ENCODE assay signal across 11 cellular contexts in the genomic region with DNA sequence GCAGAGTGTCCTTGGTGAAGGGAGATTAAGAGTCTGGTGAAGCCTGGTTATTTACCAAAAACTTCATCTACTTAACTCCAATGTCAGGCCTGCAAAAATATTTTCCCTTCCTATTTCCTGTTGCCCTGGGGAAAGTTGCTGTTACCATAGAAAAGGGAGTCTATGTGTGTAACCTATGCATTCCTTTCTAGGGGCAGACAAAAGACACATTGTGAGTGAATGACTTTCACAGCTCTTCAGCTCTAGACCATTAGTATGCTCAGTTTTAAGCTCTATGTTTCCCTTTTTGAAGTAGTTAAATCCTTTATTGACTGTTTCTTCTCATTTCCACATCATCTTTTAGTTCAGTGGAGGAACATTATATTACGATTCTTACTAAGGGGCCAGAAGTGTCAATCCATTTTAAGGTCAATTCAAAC. TPM values are rescaled to one million over a fixed set of nuclear protein-coding genes. Genes with fewer than 3 reads are reported as not detected.
DNase-seq lines count a peak whose midpoint lies in the region; ATAC-seq and TF ChIP-seq lines count a peak whose summit lies in the region.
"Had no signal": no experiment of that assay in that cellular context is flagged by ENCODE, and none has a peak within 500 bp of the region (broad histone marks: within the 10 kb centered on the region; RNA-seq: fewer than 3 reads in every experiment).

No MANE protein-coding gene starts in this region.

- POLR2A ChIA-PET in HCT116 (lab: Charles Lee) = no interaction called here

- ATAC-seq in HCT116 = peak; percentile 60
- peak; percentile 66 for ATAC-seq in SK-N-SH treated with all-trans-retinoic acid at 6 μM for 48 hours
- ATAC-seq in HG02571 (IDR thresholded peaks at IDR 0.05; ENCODE audit: unreplicated experiment) = no peak

- DNase-seq in HCT116 (ENCODE audit: low read depth, low spot score) (peak; percentile 28), glomerular endothelial cell (ENCODE audit: extremely low read depth, low read depth, low spot score) (peak; percentile 81), pulmonary artery endothelial cell (ENCODE audit: low read depth, low spot score) (peak; percentile 88), SHP77 treated with DMSO at 0.1 percent for 48 hours (lab: John Stamatoyannopoulos, UW) (no peak), SIG-M5 (lab: John Stamatoyannopoulos, UW) (no peak), ureter (ENCODE audit: low spot score) (no peak)
- DNase-seq: KBM-7; NCI-H524; stimulated activated CD4-positive, alpha-beta T cell treated with anti-CD3 and anti-CD28 coated beads, Interleukin-2, amount 100 ng/mL, for 24 hours had no signal

- H3K9ac ChIP-seq in HCT116 (ENCODE audit: low read length) = no peak overlapping the region

- H3K36me3 ChIP-seq in HCT116 (ENCODE audit: control insufficient read depth in 1 of 2, insufficient read depth in 2 of 2, low read length in 2 of 2) = no peaks in the 10 kb centered on the region

- RAD21 ChIA-PET in HCT116 (lab: Charles Lee; ENCODE audit: low non-redundant PET in 1 of 2, low total read pairs in 2 of 2, uncharacterized antibody in 2 of 2, unreplicated experiment in 2 of 2) = no interaction called here

- BruUV-seq in HCT116 (replicated peaks; lab: Mats Ljungman, UMichigan) = no TSS peak

- no peak for TF ChIP-seq POLR2A in HCT116 (IDR thresholded peaks at IDR 0.05; ENCODE audit: borderline replicate concordance, extremely low read depth, insufficient read depth, insufficient read length)

- H3K4me2 ChIP-seq in HCT116 (ENCODE audit: low read length) = 0 out of 2 replicates have a peak overlapping the region, but pooled peaks have one; percentile 6

- no peak for TF ChIP-seq RAD21 in HCT116 (IDR thresholded peaks at IDR 0.05; ENCODE audit: low read depth)

- H2AFZ ChIP-seq in HCT116 (ENCODE audit: low read depth, low read length, poor library complexity, severe bottlenecking) = peak overlapping the region; percentile 31

- no peak overlapping the region for H3K4me3 ChIP-seq in HCT116 (replicated peaks in 1 of 2; ENCODE audit: low read depth in 1 of 2, low read length in 2 of 2)

- intact Hi-C loops in HCT116 (cut with micrococcal nuclease) = no loop called here

- no peaks in the 10 kb centered on the region for H3K9me2 ChIP-seq in HCT116 (ENCODE audit: insufficient read depth)

- CTCF ChIA-PET in HCT116 (lab: Charles Lee) = no interaction called here

- no peaks in the 10 kb centered on the region for H3K79me2 ChIP-seq in HCT116 (ENCODE audit: insufficient read depth, low read length)

- H3K4me1 ChIP-seq in HCT116 (ENCODE audit: control insufficient read depth in 1 of 2, insufficient read depth in 2 of 2, low read length in 2 of 2) = peaks cover 17 to 29% of the 10 kb centered on the region in 2 experiments

- H3K9me3 ChIP-seq in HCT116 (ENCODE audit: control insufficient read depth in 1 of 2, insufficient read depth in 1 of 2, low read depth in 1 of 2, low read length in 2 of 2) = no peaks in the 10 kb centered on the region

- no peaks in the 10 kb centered on the region for H3K27me3 ChIP-seq in HCT116 (ENCODE audit: insufficient read depth, low read length)

- TF ChIP-seq CTCF in HCT116 (IDR thresholded peaks at IDR 0.05 in 2 of 3, conservative IDR thresholded peaks at IDR 0.05 in 1 of 3; ENCODE audit: borderline replicate concordance in 1 of 3, insufficient read depth in 1 of 3, low read depth in 2 of 3, low read length in 2 of 3) = no peak

- no peaks in the 10 kb centered on the region for H4K20me1 ChIP-seq in HCT116 (ENCODE audit: insufficient read depth)

- no peak overlapping the region for H3K27ac ChIP-seq in HCT116 (ENCODE audit: low read depth, low read length)

TF ChIP-seq in HCT116, 20 proteins besides CTCF, POLR2A, EP300 and RAD21 (continues in another document):
- TF ChIP-seq, protein P1, sequence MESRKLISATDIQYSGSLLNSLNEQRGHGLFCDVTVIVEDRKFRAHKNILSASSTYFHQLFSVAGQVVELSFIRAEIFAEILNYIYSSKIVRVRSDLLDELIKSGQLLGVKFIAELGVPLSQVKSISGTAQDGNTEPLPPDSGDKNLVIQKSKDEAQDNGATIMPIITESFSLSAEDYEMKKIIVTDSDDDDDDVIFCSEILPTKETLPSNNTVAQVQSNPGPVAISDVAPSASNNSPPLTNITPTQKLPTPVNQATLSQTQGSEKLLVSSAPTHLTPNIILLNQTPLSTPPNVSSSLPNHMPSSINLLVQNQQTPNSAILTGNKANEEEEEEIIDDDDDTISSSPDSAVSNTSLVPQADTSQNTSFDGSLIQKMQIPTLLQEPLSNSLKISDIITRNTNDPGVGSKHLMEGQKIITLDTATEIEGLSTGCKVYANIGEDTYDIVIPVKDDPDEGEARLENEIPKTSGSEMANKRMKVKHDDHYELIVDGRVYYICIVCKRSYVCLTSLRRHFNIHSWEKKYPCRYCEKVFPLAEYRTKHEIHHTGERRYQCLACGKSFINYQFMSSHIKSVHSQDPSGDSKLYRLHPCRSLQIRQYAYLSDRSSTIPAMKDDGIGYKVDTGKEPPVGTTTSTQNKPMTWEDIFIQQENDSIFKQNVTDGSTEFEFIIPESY (IDR thresholded peaks at IDR 0.05; ENCODE audit: extremely low read depth, insufficient replicate concordance, low read length) = no peak
- TF ChIP-seq ELF1 (IDR thresholded peaks at IDR 0.05; ENCODE audit: borderline replicate concordance, low read depth) = no peak
- TF ChIP-seq SRF (IDR thresholded peaks at IDR 0.05; ENCODE audit: low read depth) = no peak
- no peak for TF ChIP-seq EZH2phosphoT487 (IDR thresholded peaks at IDR 0.05; ENCODE audit: borderline replicate concordance)
- no peak for TF ChIP-seq ZNF274 (IDR thresholded peaks at IDR 0.05; ENCODE audit: low read depth, low read length)
- no peak for TF ChIP-seq ZFX (IDR thresholded peaks at IDR 0.05)
- no peak for TF ChIP-seq EZH2 (IDR thresholded peaks at IDR 0.05)
- TF ChIP-seq TCF7L2 (IDR thresholded peaks at IDR 0.05; ENCODE audit: borderline replicate concordance, extremely low read depth, insufficient read depth, insufficient read length) = no peak
- TF ChIP-seq SIN3A (IDR thresholded peaks at IDR 0.05; ENCODE audit: low read depth) = no peak
- TF ChIP-seq POLR2AphosphoS5 (IDR thresholded peaks at IDR 0.05; ENCODE audit: low read depth, low read length) = no peak
- no peak for TF ChIP-seq JUND (IDR thresholded peaks at IDR 0.05)
- no peak for TF ChIP-seq YY1 (IDR thresholded peaks at IDR 0.05; ENCODE audit: extremely low read depth, insufficient replicate concordance, low read depth, low read length)
- TF ChIP-seq CEBPB (IDR thresholded peaks at IDR 0.05; ENCODE audit: low read depth) = no peak
- TF ChIP-seq EGR1 (IDR thresholded peaks at IDR 0.05; ENCODE audit: low read depth) = no peak

TF ChIP-seq in SK-N-SH treated with all-trans-retinoic acid at 6 μM for 48 hours, 23 proteins besides CTCF, POLR2A, EP300 and RAD21:
- TF ChIP-seq ISL1 (CRISPR knock-in tag; IDR thresholded peaks at IDR 0.05) (no peak), PPARA (CRISPR knock-in tag; IDR thresholded peaks at IDR 0.05; ENCODE audit: borderline replicate concordance) (no peak), ZFP30 (CRISPR knock-in tag; IDR thresholded peaks at IDR 0.05) (no peak), ZC3H10 (CRISPR knock-in tag; IDR thresholded peaks at IDR 0.05) (no peak), GLIS3 (CRISPR knock-in tag; IDR thresholded peaks at IDR 0.05) (no peak), CSDC2 (CRISPR knock-in tag; IDR thresholded peaks at IDR 0.05) (no peak), RARB (CRISPR knock-in tag; IDR thresholded peaks at IDR 0.05) (no peak)
- TF ChIP-seq, protein P2, sequence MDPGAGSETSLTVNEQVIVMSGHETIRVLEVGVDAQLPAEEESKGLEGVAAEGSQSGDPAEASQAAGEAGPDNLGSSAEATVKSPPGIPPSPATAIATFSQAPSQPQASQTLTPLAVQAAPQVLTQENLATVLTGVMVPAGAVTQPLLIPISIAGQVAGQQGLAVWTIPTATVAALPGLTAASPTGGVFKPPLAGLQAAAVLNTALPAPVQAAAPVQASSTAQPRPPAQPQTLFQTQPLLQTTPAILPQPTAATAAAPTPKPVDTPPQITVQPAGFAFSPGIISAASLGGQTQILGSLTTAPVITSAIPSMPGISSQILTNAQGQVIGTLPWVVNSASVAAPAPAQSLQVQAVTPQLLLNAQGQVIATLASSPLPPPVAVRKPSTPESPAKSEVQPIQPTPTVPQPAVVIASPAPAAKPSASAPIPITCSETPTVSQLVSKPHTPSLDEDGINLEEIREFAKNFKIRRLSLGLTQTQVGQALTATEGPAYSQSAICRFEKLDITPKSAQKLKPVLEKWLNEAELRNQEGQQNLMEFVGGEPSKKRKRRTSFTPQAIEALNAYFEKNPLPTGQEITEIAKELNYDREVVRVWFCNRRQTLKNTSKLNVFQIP (CRISPR knock-in tag; IDR thresholded peaks at IDR 0.05; ENCODE audit: borderline replicate concordance, low read depth) = no peak
- TF ChIP-seq, protein P3, sequence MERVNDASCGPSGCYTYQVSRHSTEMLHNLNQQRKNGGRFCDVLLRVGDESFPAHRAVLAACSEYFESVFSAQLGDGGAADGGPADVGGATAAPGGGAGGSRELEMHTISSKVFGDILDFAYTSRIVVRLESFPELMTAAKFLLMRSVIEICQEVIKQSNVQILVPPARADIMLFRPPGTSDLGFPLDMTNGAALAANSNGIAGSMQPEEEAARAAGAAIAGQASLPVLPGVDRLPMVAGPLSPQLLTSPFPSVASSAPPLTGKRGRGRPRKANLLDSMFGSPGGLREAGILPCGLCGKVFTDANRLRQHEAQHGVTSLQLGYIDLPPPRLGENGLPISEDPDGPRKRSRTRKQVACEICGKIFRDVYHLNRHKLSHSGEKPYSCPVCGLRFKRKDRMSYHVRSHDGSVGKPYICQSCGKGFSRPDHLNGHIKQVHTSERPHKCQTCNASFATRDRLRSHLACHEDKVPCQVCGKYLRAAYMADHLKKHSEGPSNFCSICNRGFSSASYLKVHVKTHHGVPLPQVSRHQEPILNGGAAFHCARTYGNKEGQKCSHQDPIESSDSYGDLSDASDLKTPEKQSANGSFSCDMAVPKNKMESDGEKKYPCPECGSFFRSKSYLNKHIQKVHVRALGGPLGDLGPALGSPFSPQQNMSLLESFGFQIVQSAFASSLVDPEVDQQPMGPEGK (CRISPR knock-in tag; IDR thresholded peaks at IDR 0.05; ENCODE audit: borderline replicate concordance) = no peak

RNA-seq across cellular contexts. Expression of a gene that starts 45.6 kb away (rescaled TPM):
- total RNA-seq in HCT116 (2021; ENCODE audit: unreplicated experiment) (17.4 TPM), glomerular endothelial cell (87.5 and 93.9 TPM in 2 replicates), pulmonary artery endothelial cell (63.8 and 70.2 TPM in 2 replicates), ureter (35.9 TPM)
- 8.6 and 9.8 TPM in 2 replicates for polyA plus RNA-seq in HCT116 (2012)

Comparison
In these comparisons a context has a peak if more than half of its experiments do, and no peak if none do; other contexts are left out.
1. DNase-seq: peak in HCT116 (single experiment), glomerular endothelial cell (single experiment) and pulmonary artery endothelial cell (single experiment); none in SHP77 treated with DMSO at 0.1 percent for 48 hours (single experiment), SIG-M5 (single experiment) and ureter (single experiment).